ENCODE assay signal across 14 cellular contexts in the genomic region with DNA sequence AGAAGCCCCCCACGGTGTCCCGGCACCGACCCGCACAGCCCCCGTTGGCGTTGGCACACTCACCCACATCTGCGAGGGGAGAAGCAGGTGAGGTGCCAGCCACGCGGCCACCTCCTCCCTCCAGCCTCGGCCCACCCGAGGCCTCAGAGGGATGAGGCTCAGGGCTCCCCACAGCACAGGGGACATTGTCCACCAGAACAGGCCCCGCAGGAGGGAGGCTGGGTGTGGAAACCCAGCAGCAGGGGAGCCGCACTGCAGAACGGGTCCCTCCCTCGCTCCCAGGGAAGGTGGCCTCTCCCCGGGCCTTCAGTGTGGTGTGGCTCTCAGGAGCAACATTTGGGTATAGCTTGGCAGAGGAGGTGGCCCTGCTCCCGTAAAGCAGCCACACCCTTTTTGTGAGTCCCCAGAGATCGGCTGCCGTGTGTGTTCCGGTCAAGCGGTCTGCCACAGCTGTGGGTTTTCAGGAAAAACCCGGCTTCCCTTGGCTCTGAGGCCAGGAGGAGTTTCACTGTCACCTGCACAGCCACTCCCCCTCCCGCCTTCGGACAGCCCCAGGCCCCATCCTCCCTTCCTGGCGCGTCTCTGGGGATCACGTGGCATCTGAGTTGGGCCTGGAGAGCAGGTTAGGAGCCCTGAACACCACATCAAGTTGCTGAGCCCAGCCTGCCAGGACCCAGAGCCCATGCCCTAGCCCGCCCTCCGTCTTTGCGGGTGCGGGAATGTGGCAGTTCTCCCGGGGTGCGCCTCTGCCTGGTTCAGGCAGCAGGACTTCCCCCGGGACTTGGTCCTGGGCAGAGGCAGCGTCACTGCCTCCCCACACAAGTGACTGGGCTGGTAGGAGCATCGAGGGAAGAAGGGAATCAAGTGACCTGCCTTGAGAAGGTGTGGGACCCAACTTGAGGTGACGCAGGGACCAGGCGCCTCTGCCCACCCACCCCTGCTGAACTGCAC.
A peak's percentile ranks its signal among the peaks of the same experiment; 100 is the strongest.
DNase-seq lines count a peak whose midpoint lies in the region; ATAC-seq, FAIRE-seq and TF ChIP-seq lines count a peak whose summit lies in the region.
"Had no signal": no experiment of that assay in that cellular context is flagged by ENCODE, and none has a peak within 500 bp of the region (broad histone marks: within the 10 kb centered on the region; RNA-seq: fewer than 3 reads in every experiment).

No MANE protein-coding gene starts in this region.

- H3K36me3 ChIP-seq in H1 (ENCODE audit: control insufficient read depth in 2 of 4, insufficient read depth in 4 of 4, low read length in 3 of 4) (no peaks in the 10 kb centered on the region), osteoblast (ENCODE audit: insufficient read depth, low read length) (no peaks in the 10 kb centered on the region)
- H3K36me3 ChIP-seq: gastrocnemius medialis, right atrium auricular region had no signal

- no peak overlapping the region for H2BK5ac ChIP-seq in H1 (ENCODE audit: low read depth, low read length)

- no peak overlapping the region for H3K23ac ChIP-seq in H1 (ENCODE audit: insufficient read length)

- no peak overlapping the region for H3K4ac ChIP-seq in H1 (replicated peaks; ENCODE audit: insufficient read length, low read depth, low read length)

- H3K14ac ChIP-seq in H1 (ENCODE audit: insufficient read length), result no peak overlapping the region

- H3K23me2 ChIP-seq in H1 (ENCODE audit: low read depth, low read length), result no peaks in the 10 kb centered on the region

- no peaks in the 10 kb centered on the region for H3K27me3 Mint-ChIP-seq in activated CD4-positive, alpha-beta T cell treated with anti-CD3 and anti-CD28 coated beads for 36 hours
- H3K27me3 Mint-ChIP-seq: naive thymus-derived CD8-positive, alpha-beta T cell; stimulated activated naive B cell treated with anti-CD40 and anti-IgM and Interleukin-4, amounts not matched to agents 10 μg/mL and 1 μg/mL and 100 μg/mL, for 72 hours had no signal

- H3K27me3 ChIP-seq in H1 (replicated peaks in 1 of 4; ENCODE audit: control insufficient read depth in 3 of 4, extremely low read depth in 1 of 4, insufficient read depth in 3 of 4, low read length in 3 of 4) (no peaks in the 10 kb centered on the region; a peak in 1 of 7 replicates), osteoblast (ENCODE audit: insufficient read depth, low read length) (no peaks in the 10 kb centered on the region)
- H3K27me3 ChIP-seq: right atrium auricular region had no signal

- TF ChIP-seq CTCF in GM12865 (IDR thresholded peaks at IDR 0.05; ENCODE audit: insufficient read depth, low read depth, low read length, missing control alignments), result no peak
- TF ChIP-seq CTCF in H1 (IDR thresholded peaks at IDR 0.05; ENCODE audit: control extremely low read depth in 1 of 3, insufficient read depth in 1 of 3, low read depth in 1 of 3, low read length in 3 of 3), result no peak
- no peak for TF ChIP-seq CTCF in osteoblast (IDR thresholded peaks at IDR 0.05; ENCODE audit: extremely low read depth, low read depth, low read length)

- no peak for TF ChIP-seq EP300 in H1 (IDR thresholded peaks at IDR 0.05; ENCODE audit: borderline replicate concordance in 1 of 2, low read depth in 2 of 2, low read length in 2 of 2)

- ATAC-seq in activated CD4-positive, alpha-beta T cell treated with anti-CD3 and anti-CD28 coated beads for 36 hours, result no peak
- no peak for ATAC-seq in HG03045 (IDR thresholded peaks at IDR 0.05; ENCODE audit: unreplicated experiment)
- ATAC-seq: naive thymus-derived CD8-positive, alpha-beta T cell; stimulated activated naive B cell treated with anti-CD40 and anti-IgM and Interleukin-4, amounts not matched to agents 10 μg/mL and 1 μg/mL and 100 μg/mL, for 72 hours had no signal

- H3K9me3 ChIP-seq in H1 (ENCODE audit: insufficient read depth in 2 of 2, low read depth in 1 of 2, low read length in 1 of 2) (no peaks in the 10 kb centered on the region), osteoblast (ENCODE audit: low read depth, low read length) (no peaks in the 10 kb centered on the region)
- H3K9me3 ChIP-seq: gastrocnemius medialis, right atrium auricular region had no signal

- no peak overlapping the region for H3K4me3 Mint-ChIP-seq in activated CD4-positive, alpha-beta T cell treated with anti-CD3 and anti-CD28 coated beads for 36 hours
- H3K4me3 Mint-ChIP-seq: CD14-positive monocyte; naive thymus-derived CD8-positive, alpha-beta T cell; stimulated activated naive B cell treated with anti-CD40 and anti-IgM and Interleukin-4, amounts not matched to agents 10 μg/mL and 1 μg/mL and 100 μg/mL, for 72 hours had no signal

- peaks cover 0 to 17% (median 4%) of the 10 kb centered on the region in 4 experiments; a peak in 5 of 7 replicates for H3K4me1 ChIP-seq in H1 (replicated peaks in 1 of 4; ENCODE audit: control insufficient read depth in 3 of 4, insufficient read depth in 4 of 4, low read length in 3 of 4)
- peaks cover 49% of the 10 kb centered on the region for H3K4me1 ChIP-seq in osteoblast (ENCODE audit: insufficient read depth, low read length)

- H3K36me3 Mint-ChIP-seq in activated CD4-positive, alpha-beta T cell treated with anti-CD3 and anti-CD28 coated beads for 36 hours (ENCODE audit: low read depth), result no peaks in the 10 kb centered on the region
- H3K36me3 Mint-ChIP-seq: CD14-positive monocyte; naive thymus-derived CD8-positive, alpha-beta T cell; stimulated activated naive B cell treated with anti-CD40 and anti-IgM and Interleukin-4, amounts not matched to agents 10 μg/mL and 1 μg/mL and 100 μg/mL, for 72 hours had no signal

- no peak overlapping the region for H4K91ac ChIP-seq in H1 (replicated peaks; ENCODE audit: insufficient read length, low read length)

- H3K27ac ChIP-seq in H1 (ENCODE audit: low read depth, low read length) (no peak overlapping the region), osteoblast (ENCODE audit: low read depth, low read length) (peak overlapping the region; percentile 17)
- H3K27ac ChIP-seq: gastrocnemius medialis, right atrium auricular region had no signal

- H2BK15ac ChIP-seq in H1 (ENCODE audit: low read length), result no peak overlapping the region

- no peak overlapping the region for H3K56ac ChIP-seq in H1 (replicated peaks; ENCODE audit: insufficient read length, low read depth, low read length)

- no peak overlapping the region for H2BK120ac ChIP-seq in H1 (replicated peaks; ENCODE audit: low read depth, low read length)

- H3K9ac ChIP-seq in H1 (replicated peaks in 1 of 4; ENCODE audit: extremely low read depth in 1 of 4, low read depth in 3 of 4, low read length in 3 of 4), result no peak overlapping the region

- H4K20me1 ChIP-seq in H1 (replicated peaks in 1 of 2; ENCODE audit: control insufficient read depth in 1 of 2, insufficient read depth in 2 of 2, low read length in 2 of 2), result peaks cover 2 to 10% of the 10 kb centered on the region in 2 experiments
- no peaks in the 10 kb centered on the region for H4K20me1 ChIP-seq in osteoblast (ENCODE audit: insufficient read depth, low read length)

- no peaks in the 10 kb centered on the region for H3K79me2 ChIP-seq in H1 (ENCODE audit: control insufficient read depth in 1 of 2, insufficient read depth in 2 of 2, low read length in 2 of 2)
- no peaks in the 10 kb centered on the region for H3K79me2 ChIP-seq in osteoblast (ENCODE audit: insufficient read depth, low read length)

- whole genome bisulfite sequencing in H1 (ENCODE audit: extremely low coverage in 1 of 2, insufficient coverage in 1 of 2, insufficient read length in 1 of 2, insufficient replicate concordance in 2 of 2, low coverage in 1 of 2, low lambda C conversion rate in 2 of 2, missing lambda C conversion rate in 1 of 2), 2 experiments, result 88% methylated on average over 38 of the region's 38 CpGs; no CpG with 5 or more reads in 1 of the 2 experiments

- H2AK5ac ChIP-seq in H1 (ENCODE audit: low read depth, low read length), result no peak overlapping the region

- H3K4me2 ChIP-seq in H1 (ENCODE audit: insufficient read depth in 1 of 2, low read depth in 2 of 2, low read length in 2 of 2), result no peak overlapping the region
- peak overlapping the region; percentile 23 for H3K4me2 ChIP-seq in osteoblast (ENCODE audit: insufficient read depth, low read length)

- H3K9me3 Mint-ChIP-seq in activated CD4-positive, alpha-beta T cell treated with anti-CD3 and anti-CD28 coated beads for 36 hours (ENCODE audit: low read depth), result no peaks in the 10 kb centered on the region
- H3K9me3 Mint-ChIP-seq: CD14-positive monocyte; naive thymus-derived CD8-positive, alpha-beta T cell; stimulated activated naive B cell treated with anti-CD40 and anti-IgM and Interleukin-4, amounts not matched to agents 10 μg/mL and 1 μg/mL and 100 μg/mL, for 72 hours had no signal

- H2AFZ ChIP-seq in H1 (ENCODE audit: low read length) (no peak overlapping the region), osteoblast (ENCODE audit: low read length) (no peak overlapping the region)

- CTCF ChIA-PET in H1 (lab: Charles Lee; ENCODE audit: partially characterized antibody), result interaction anchor here (0.6 to 10.5 kb wide), 8 partner anchors 11 to 74 kb away, joined by 3 to 73 read pairs (median 5); no protein-coding TSS in a partner anchor
- CTCF ChIA-PET in activated CD4-positive, alpha-beta T cell treated with anti-CD3 and anti-CD28 coated beads for 36 hours (lab: Charles Lee), result no interaction called here

- intact Hi-C loops in activated CD4-positive, alpha-beta T cell treated with anti-CD3 and anti-CD28 coated beads for 36 hours (cut with DNase I, micrococcal nuclease), result no loop called here

- DNase-seq in GM12865 (ENCODE audit: low read depth), result peak; percentile 3
- DNase-seq in NCI-H526 (lab: John Stamatoyannopoulos, UW), result peak; percentile 63 to 84
- no peak for DNase-seq in H1 (ENCODE audit: low read depth in 1 of 2, low spot score in 2 of 2)
- DNase-seq in osteoblast (ENCODE audit: insufficient read length, low spot score, missing footprints), result peak; percentile 96
- DNase-seq in HTR-8/SVneo (ENCODE audit: insufficient read length, low spot score), result no peak
- no peak for DNase-seq in activated CD4-positive, alpha-beta T cell treated with anti-CD3 and anti-CD28 coated beads for 36 hours
- DNase-seq: amygdala; gastrocnemius medialis; GOT3; naive thymus-derived CD8-positive, alpha-beta T cell; stimulated activated naive B cell treated with anti-CD40 and anti-IgM and Interleukin-4, amounts not matched to agents 10 μg/mL and 1 μg/mL and 100 μg/mL, for 72 hours had no signal

- no peak overlapping the region for H4K5ac ChIP-seq in H1 (ENCODE audit: insufficient read length, low read depth, low read length)

- H2BK20ac ChIP-seq in H1 (ENCODE audit: low read length), result no peak overlapping the region

- H3K27ac Mint-ChIP-seq in activated CD4-positive, alpha-beta T cell treated with anti-CD3 and anti-CD28 coated beads for 36 hours, result no peak overlapping the region
- H3K27ac Mint-ChIP-seq: naive thymus-derived CD8-positive, alpha-beta T cell; stimulated activated naive B cell treated with anti-CD40 and anti-IgM and Interleukin-4, amounts not matched to agents 10 μg/mL and 1 μg/mL and 100 μg/mL, for 72 hours had no signal

- FAIRE-seq in H1 (lab: Jason Lieb, UNC) (no peak), HTR-8/SVneo (lab: Jason Lieb, UNC) (no peak)

- H3K4me3 ChIP-seq in GM12865 (ENCODE audit: low read depth, low read length), result no peak overlapping the region
- H3K4me3 ChIP-seq in H1 (ENCODE audit: extremely low read depth in 1 of 4, insufficient read depth in 2 of 4, low read depth in 3 of 4, low read length in 4 of 4), result no peak overlapping the region
- H3K4me3 ChIP-seq in osteoblast (ENCODE audit: insufficient read depth, low read length), result no peak overlapping the region
- H3K4me3 ChIP-seq: gastrocnemius medialis, right atrium auricular region had no signal

- TF ChIP-seq RAD21 in H1 (IDR thresholded peaks at IDR 0.05 in 1 of 2, conservative IDR thresholded peaks at IDR 0.05 in 1 of 2; ENCODE audit: low read depth in 2 of 2, low read length in 2 of 2), result no peak

- H2BK12ac ChIP-seq in H1 (ENCODE audit: low read depth, low read length), result no peak overlapping the region

- no peaks in the 10 kb centered on the region for H3K4me1 Mint-ChIP-seq in activated CD4-positive, alpha-beta T cell treated with anti-CD3 and anti-CD28 coated beads for 36 hours
- H3K4me1 Mint-ChIP-seq: CD14-positive monocyte; naive thymus-derived CD8-positive, alpha-beta T cell; stimulated activated naive B cell treated with anti-CD40 and anti-IgM and Interleukin-4, amounts not matched to agents 10 μg/mL and 1 μg/mL and 100 μg/mL, for 72 hours had no signal

- no peak overlapping the region for H3K18ac ChIP-seq in H1 (ENCODE audit: extremely low read depth, low read length)

- TF ChIP-seq POLR2A in H1 (IDR thresholded peaks at IDR 0.05; ENCODE audit: control extremely low read depth in 1 of 2, low read depth in 2 of 2, low read length in 2 of 2), result no peak

- H3K79me1 ChIP-seq in H1 (ENCODE audit: low read depth, low read length), result no peaks in the 10 kb centered on the region; the same call in 1 of the 2 replicates

- POLR2A ChIA-PET in H1 (lab: Charles Lee; ENCODE audit: partially characterized antibody), result interaction anchor here (0.6 kb wide), 1 partner anchor 52 kb away, joined by 3 read pairs; no protein-coding TSS in a partner anchor
- POLR2A ChIA-PET in activated CD4-positive, alpha-beta T cell treated with anti-CD3 and anti-CD28 coated beads for 36 hours (lab: Charles Lee), result no interaction called here

- H4K8ac ChIP-seq in H1 (ENCODE audit: extremely low read depth, insufficient read depth, low read length), result peak overlapping the region; percentile 51

Comparison
In these comparisons a context has a peak if more than half of its experiments do, and no peak if none do; other contexts are left out.
1. DNase-seq: peak in GM12865 (single experiment), NCI-H526 (2 of 2) and osteoblast (single experiment); none in H1 (0 of 2), HTR-8/SVneo (single experiment) and activated CD4-positive, alpha-beta T cell treated with anti-CD3 and anti-CD28 coated beads for 36 hours (single experiment).